8 cellular contexts compared by ENCODE assay signal in the genomic region with DNA sequence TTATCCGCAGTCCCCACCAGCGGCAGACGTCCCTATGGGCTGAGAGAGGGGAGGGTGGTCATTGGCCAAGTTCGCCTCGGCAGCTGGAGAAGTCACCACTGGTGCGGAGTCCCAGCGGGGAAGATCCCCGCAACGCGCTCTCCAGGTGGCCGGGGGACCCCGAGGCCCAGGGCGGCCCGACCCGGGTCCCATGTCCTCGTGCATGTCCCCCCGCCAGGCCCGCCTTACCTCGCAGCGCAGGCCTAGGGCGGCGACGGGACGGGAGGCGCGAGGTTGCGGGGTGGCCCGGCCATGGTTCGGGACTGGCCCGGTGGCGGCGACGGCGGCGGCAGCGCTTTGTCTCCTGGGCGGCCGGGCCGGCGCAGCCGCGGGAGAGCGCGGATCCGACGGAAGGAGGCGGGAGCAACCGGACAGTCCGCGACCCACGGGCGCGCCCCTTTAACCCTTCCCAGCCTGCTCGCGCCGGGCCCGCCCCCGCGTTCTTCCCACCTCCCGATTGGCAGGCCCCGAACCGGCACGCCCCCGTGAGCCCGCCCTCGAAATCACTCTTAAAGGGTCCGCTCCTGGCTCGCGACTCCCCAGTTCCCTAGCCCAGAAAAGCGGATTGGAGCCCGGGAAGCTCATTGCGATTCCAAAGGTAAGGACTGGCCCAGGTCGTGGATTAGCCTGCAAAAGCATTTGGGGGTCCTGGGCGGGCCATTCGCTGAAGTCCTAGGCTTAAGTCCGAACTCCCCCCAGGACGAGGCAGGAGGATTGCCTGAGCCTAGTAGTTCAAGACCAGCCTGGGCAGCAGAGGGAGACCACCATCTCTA. TPM values are rescaled to one million over a fixed set of nuclear protein-coding genes. Genes with fewer than 3 reads are reported as not detected.
A peak's percentile ranks its signal among the peaks of the same experiment; 100 is the strongest.
DNase-seq lines count a peak whose midpoint lies in the region; ATAC-seq, FAIRE-seq and TF ChIP-seq lines count a peak whose summit lies in the region.

A gene with protein sequence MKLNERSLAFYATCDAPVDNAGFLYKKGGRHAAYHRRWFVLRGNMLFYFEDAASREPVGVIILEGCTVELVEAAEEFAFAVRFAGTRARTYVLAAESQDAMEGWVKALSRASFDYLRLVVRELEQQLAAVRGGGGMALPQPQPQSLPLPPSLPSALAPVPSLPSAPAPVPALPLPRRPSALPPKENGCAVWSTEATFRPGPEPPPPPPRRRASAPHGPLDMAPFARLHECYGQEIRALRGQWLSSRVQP (minus strand): TSS at position 412 of the 812 bp plus-strand sequence. CDS start 5,668 bp downstream, outside the sequence.

- 2% methylated on average over 26 of the region's 77 CpGs for WGBS in A549 (ENCODE audit: missing lambda C conversion rate)
- 1 to 4% (median 1%) methylated on average over 24 to 77 of the region's 77 CpGs for WGBS in spleen, 5 donors

- H3K4me3 ChIP-seq in A549, result peak within 1 kb of the TSS; percentile 91
- H3K4me3 ChIP-seq in spleen, result peak within 1 kb of the TSS; percentile 74 to 98 (median 88)

- no peak for TF ChIP-seq EP300 in A549 (IDR thresholded peaks at IDR 0.05)

- no peak for TF ChIP-seq CTCF in A549 (IDR thresholded peaks at IDR 0.05)
- TF ChIP-seq CTCF in spleen (IDR thresholded peaks at IDR 0.05 in 8 of 11, conservative IDR thresholded peaks at IDR 0.05 in 3 of 11), result peak in 1 of 11 experiments; percentile 6

- H3K27ac ChIP-seq in A549 (peak within 1 kb of the TSS; percentile 76 to 91), spleen (peak within 1 kb of the TSS; percentile 15 to 88 (median 84))

- H3K27me3 Mint-ChIP-seq in central memory CD8-positive, alpha-beta T cell, result no peaks in the 10 kb centered on the region

- TF ChIP-seq POLR2A in A549 (IDR thresholded peaks at IDR 0.05; ENCODE audit: low read length) (peak; percentile 79), spleen (IDR thresholded peaks at IDR 0.05) (peak in 1 of 3 donors; percentile 17)

- peak; percentile 95 to 97 for ATAC-seq in A549
- peak; percentile 72 for ATAC-seq in GM18861 (IDR thresholded peaks at IDR 0.05; ENCODE audit: unreplicated experiment)
- peak; percentile 90 for ATAC-seq in HG03095 (IDR thresholded peaks at IDR 0.05; ENCODE audit: unreplicated experiment)
- peak; percentile 75 for ATAC-seq in central memory CD8-positive, alpha-beta T cell (replicated peaks; ENCODE audit: extremely low read depth, poor library complexity, severe bottlenecking)

- peaks cover 17% of the 10 kb centered on the region for H3K4me1 ChIP-seq in A549
- peaks cover 8 to 64% (median 40%) of the 10 kb centered on the region in 6 donors for H3K4me1 ChIP-seq in spleen

- H3K27me3 ChIP-seq in spleen (replicated peaks in 1 of 7), result no peaks in the 10 kb centered on the region

- no peak for FAIRE-seq in A549 (lab: Jason Lieb, UNC)

- H3K4me2 ChIP-seq in A549, result peak within 1 kb of the TSS; percentile 97

- H3K36me3 Mint-ChIP-seq in central memory CD8-positive, alpha-beta T cell (ENCODE audit: insufficient read depth), result peaks cover 6% of the 10 kb centered on the region

- POLR2A ChIA-PET in A549 (lab: Yijun Ruan, JAX), result interaction anchor here (0.6 kb wide), 1 partner anchor 433 kb away, joined by 9 read pairs; no protein-coding TSS in a partner anchor

- peak; percentile 87 to 94 for DNase-seq in A549 (ENCODE audit: low read depth in 1 of 2, low spot score in 1 of 2)
- DNase-seq in NCI-H2196 treated with DMSO at 0.1 percent for 48 hours (lab: John Stamatoyannopoulos, UW; ENCODE audit: unreplicated experiment), result peak; percentile 74
- DNase-seq in activated CD4-positive, CD25-positive, alpha-beta regulatory T cell treated with anti-CD3 and anti-CD28 coated beads, Interleukin-2, amount 50 U/mL, for 16 hours (ENCODE audit: low read depth, low spot score), result peak; percentile 44
- DNase-seq in central memory CD8-positive, alpha-beta T cell (ENCODE audit: low spot score in 2 of 2), result peak; percentile 40 to 43
- peak; percentile 97 for DNase-seq in islet precursor cell
- DNase-seq in spleen, result peak; percentile 95

- no peak for TF ChIP-seq RAD21 in A549 (conservative IDR thresholded peaks at IDR 0.05 in 1 of 2, IDR thresholded peaks at IDR 0.05 in 1 of 2)

- H3K9me3 Mint-ChIP-seq in central memory CD8-positive, alpha-beta T cell, result no peaks in the 10 kb centered on the region

- CTCF ChIA-PET in A549 (lab: Yijun Ruan, JAX), result interaction anchor here (0.8 to 5.5 kb wide), 9 partner anchors 9 to 475 kb away, joined by 3 to 36 read pairs (median 5); no protein-coding TSS in a partner anchor

- H3K9me3 ChIP-seq in A549 (no peaks in the 10 kb centered on the region), spleen (no peaks in the 10 kb centered on the region)

- peaks cover 25% of the 10 kb centered on the region for H3K4me1 Mint-ChIP-seq in central memory CD8-positive, alpha-beta T cell

- intact Hi-C loops in spleen (cut with DNase I; ENCODE audit: low total_unique reads), result no loop called here

- peaks cover 0 to 24% (median 2%) of the 10 kb centered on the region in 6 donors for H3K36me3 ChIP-seq in spleen

- peak within 1 kb of the TSS; percentile 82 for H3K4me3 Mint-ChIP-seq in central memory CD8-positive, alpha-beta T cell

- H3K27ac Mint-ChIP-seq in central memory CD8-positive, alpha-beta T cell (ENCODE audit: low read depth), result peak within 1 kb of the TSS; percentile 62

TF ChIP-seq in A549, 52 proteins besides CTCF, POLR2A, EP300 and RAD21:
- TF ChIP-seq FOXS1 (CRISPR knock-in tag; IDR thresholded peaks at IDR 0.05) (no peak), JUN (IDR thresholded peaks at IDR 0.05) (peak in 1 of 2 experiments; percentile 42; a peak in 1 of 5 replicates), TFCP2L1 (CRISPR knock-in tag; IDR thresholded peaks at IDR 0.05) (no peak), ZFP36 (IDR thresholded peaks at IDR 0.05; ENCODE audit: borderline replicate concordance, partially characterized antibody) (no peak), PHF8 (IDR thresholded peaks at IDR 0.05; ENCODE audit: borderline replicate concordance, low read depth) (peak; percentile 66; the same call in 1 of the 2 replicates), RCOR1 (IDR thresholded peaks at IDR 0.05; ENCODE audit: low read depth, low read length) (no peak), BCL3 (IDR thresholded peaks at IDR 0.05) (0 out of 3 replicates have a peak, but pooled peaks have one; percentile 43), USF2 (IDR thresholded peaks at IDR 0.05) (no peak), CEBPB (IDR thresholded peaks at IDR 0.05) (no peak), E2F6 (IDR thresholded peaks at IDR 0.05; ENCODE audit: borderline replicate concordance, low read depth) (peak; percentile 65; the same call in 1 of the 2 replicates), GATA3 (IDR thresholded peaks at IDR 0.05; ENCODE audit: borderline replicate concordance) (no peak)
- TF ChIP-seq, protein P1, sequence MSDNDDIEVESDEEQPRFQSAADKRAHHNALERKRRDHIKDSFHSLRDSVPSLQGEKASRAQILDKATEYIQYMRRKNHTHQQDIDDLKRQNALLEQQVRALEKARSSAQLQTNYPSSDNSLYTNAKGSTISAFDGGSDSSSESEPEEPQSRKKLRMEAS (IDR thresholded peaks at IDR 0.05), result peak; percentile 61; the same call in 1 of the 2 replicates

RNA-seq across cellular contexts. Expression of the gene that starts here (rescaled TPM):
- 2.9 and 3.0 TPM in 2 replicates for polyA plus RNA-seq in A549 (2011; rRNA removed)
- polyA plus RNA-seq in A549 (2012; cell fraction: cytosol; rRNA removed), result 5.1 and 7.4 TPM in 2 replicates
- 11.4 and 15.4 TPM in 2 replicates for polyA plus RNA-seq in A549 (2012; cell fraction: nucleus; rRNA removed)
- polyA plus RNA-seq in A549 (2017; fragmentation: RNase III; extraction: RNeasy Plus Mini Kit Qiagen cat#74134 plus additional on column Dnase treatment), result 5.8 to 7.3 TPM (median 7.1 TPM) in 3 replicates
- 1.6 and 2.4 TPM in 2 replicates for polyA minus RNA-seq in A549 (2011; rRNA and poly(A)+ RNA removed)
- total RNA-seq in spleen, result 10 to 100 TPM; 16.5 to 39.7 (median 26.4) TPM
- 10 to 100 TPM in 1 of 3 donors, 1 to 10 TPM in 2; 4.9 to 17.2 (median 7.7) TPM for polyA plus RNA-seq in spleen

Comparison
In these comparisons a context has a peak if more than half of its experiments do, and no peak if none do; other contexts are left out.
1. Peak in every context shown above with its lines: DNase-seq, ATAC-seq, H3K4me3 ChIP-seq and H3K27ac ChIP-seq.
2. DNase-seq: peak in every context shown above with its lines; median percentile 97 in islet precursor cell; 95 in spleen; 90 in A549; 74 in NCI-H2196 treated with DMSO at 0.1 percent for 48 hours; 44 in activated CD4-positive, CD25-positive, alpha-beta regulatory T cell treated with anti-CD3 and anti-CD28 coated beads, Interleukin-2, amount 50 U/mL, for 16 hours; 42 in central memory CD8-positive, alpha-beta T cell.